ENCODE assay signal across 8 cellular contexts in the genomic region with DNA sequence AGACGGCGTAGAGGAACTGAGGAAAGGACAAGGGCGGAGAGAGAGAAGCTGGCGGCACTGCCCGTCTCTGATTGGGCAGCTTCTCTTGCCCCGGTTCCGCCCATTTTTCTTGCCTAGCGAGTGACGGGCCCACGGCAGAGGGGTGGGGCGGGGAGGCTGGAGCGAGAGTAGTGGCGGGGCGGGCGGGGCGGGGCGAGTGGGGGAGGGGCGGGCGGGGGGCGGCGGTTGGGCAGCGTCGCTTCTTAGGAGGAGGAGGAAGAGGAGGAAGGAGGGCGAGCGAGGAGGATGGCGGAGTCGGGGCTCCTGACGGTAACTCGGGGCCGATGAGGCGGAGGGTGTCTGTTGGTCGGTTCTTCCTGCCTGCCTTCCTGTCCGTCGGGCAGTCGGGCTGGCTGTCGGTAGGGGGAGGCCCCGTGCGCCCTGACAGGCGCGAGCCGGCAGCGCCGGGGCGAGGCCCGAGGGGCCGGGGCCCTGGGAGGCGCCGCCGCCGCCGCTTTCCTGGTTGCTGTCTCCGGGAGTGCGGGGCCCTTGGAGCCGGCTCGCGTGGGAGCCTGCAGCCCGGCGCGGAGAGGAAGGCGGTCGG. TPM values are rescaled to one million over a fixed set of nuclear protein-coding genes. Genes with fewer than 3 reads are reported as not detected.
DNase-seq lines count a peak whose midpoint lies in the region; ATAC-seq and TF ChIP-seq lines count a peak whose summit lies in the region.

SHOC2 (plus strand) TSS at position 256 of the 583 bp plus-strand sequence. CDS start 44,755 bp downstream, outside the sequence.

- peak within 1 kb of the TSS; percentile 97 for H3K4me3 Mint-ChIP-seq in activated naive CD4-positive, alpha-beta T cell treated with anti-CD3 and anti-CD28 coated beads for 36 hours
- H3K4me3 Mint-ChIP-seq in progenitor cell of endocrine pancreas (ENCODE audit: low read depth): peak within 1 kb of the TSS; percentile 84

- H3K9me3 Mint-ChIP-seq in activated naive CD4-positive, alpha-beta T cell treated with anti-CD3 and anti-CD28 coated beads for 36 hours: no peaks in the 10 kb centered on the region
- no peaks in the 10 kb centered on the region for H3K9me3 Mint-ChIP-seq in progenitor cell of endocrine pancreas (ENCODE audit: low read depth)

- ATAC-seq in HG02763 (IDR thresholded peaks at IDR 0.05; ENCODE audit: unreplicated experiment) (peak; percentile 84), Right ventricle myocardium inferior (peak; percentile 44)

- H3K4me3 ChIP-seq in vagina: peak within 1 kb of the TSS; percentile 75 to 83

- H3K27ac Mint-ChIP-seq in activated naive CD4-positive, alpha-beta T cell treated with anti-CD3 and anti-CD28 coated beads for 36 hours: peak within 1 kb of the TSS; percentile 98
- peak within 1 kb of the TSS; percentile 99 for H3K27ac Mint-ChIP-seq in progenitor cell of endocrine pancreas

- peak; percentile 34 for TF ChIP-seq CTCF in progenitor cell of endocrine pancreas (IDR thresholded peaks at IDR 0.05; ENCODE audit: unreplicated experiment)
- no peak for TF ChIP-seq CTCF in vagina (IDR thresholded peaks at IDR 0.05)

- peaks cover 59% of the 10 kb centered on the region for H3K4me1 ChIP-seq in vagina

- H3K36me3 Mint-ChIP-seq in activated naive CD4-positive, alpha-beta T cell treated with anti-CD3 and anti-CD28 coated beads for 36 hours (ENCODE audit: low read depth): peaks cover 7% of the 10 kb centered on the region
- H3K36me3 Mint-ChIP-seq in progenitor cell of endocrine pancreas (ENCODE audit: insufficient read depth): peaks cover 1% of the 10 kb centered on the region

- H3K9me3 ChIP-seq in vagina: no peaks in the 10 kb centered on the region

- H3K36me3 ChIP-seq in vagina: no peaks in the 10 kb centered on the region

- no peaks in the 10 kb centered on the region for H3K27me3 Mint-ChIP-seq in activated naive CD4-positive, alpha-beta T cell treated with anti-CD3 and anti-CD28 coated beads for 36 hours (ENCODE audit: low read depth)
- H3K27me3 Mint-ChIP-seq in progenitor cell of endocrine pancreas: no peaks in the 10 kb centered on the region

- TF ChIP-seq POLR2A in vagina (IDR thresholded peaks at IDR 0.05): peak in 1 of 2 donors; percentile 82

- CTCF ChIA-PET in activated naive CD4-positive, alpha-beta T cell treated with anti-CD3 and anti-CD28 coated beads for 36 hours (lab: Charles Lee): interaction anchor here (0.8 to 2.2 kb wide), 5 partner anchors 16 to 177 kb away, joined by 3 to 6 read pairs (median 4); no protein-coding TSS in a partner anchor

- H3K27me3 ChIP-seq in vagina: no peaks in the 10 kb centered on the region

- peaks cover 37% of the 10 kb centered on the region for H3K4me1 Mint-ChIP-seq in activated naive CD4-positive, alpha-beta T cell treated with anti-CD3 and anti-CD28 coated beads for 36 hours (ENCODE audit: low read depth)
- peaks cover 22% of the 10 kb centered on the region for H3K4me1 Mint-ChIP-seq in progenitor cell of endocrine pancreas (ENCODE audit: low read depth)

- H3K27ac ChIP-seq in vagina: peak within 1 kb of the TSS; percentile 98

- DNase-seq in NCI-H1417 (lab: John Stamatoyannopoulos, UW) (peak in 2 of 3 experiments; percentile 80 to 81), NCI-H1417 treated with DMSO at 0.1 percent for 48 hours (lab: John Stamatoyannopoulos, UW) (no peak), Right ventricle myocardium inferior (ENCODE audit: missing footprints) (peak; percentile 100), progenitor cell of endocrine pancreas (ENCODE audit: low spot score, unreplicated experiment) (peak; percentile 61), vagina (ENCODE audit: extremely low spot score in 2 of 2) (peak in 1 of 2 donors; percentile 98)
- DNase-seq in activated naive CD4-positive, alpha-beta T cell treated with anti-CD3 and anti-CD28 coated beads for 36 hours: peak; percentile 99

- intact Hi-C loops in activated naive CD4-positive, alpha-beta T cell treated with anti-CD3 and anti-CD28 coated beads for 36 hours (cut with micrococcal nuclease): loop anchor here (1.0 to 10.0 kb wide), 13 partner anchors 47 to 1535 kb away; partner anchors contain the start of genes ADRA2A, GPAM and SMC3
- intact Hi-C loops in Right ventricle myocardium inferior (cut with DNase I): loop anchor here (2.0 to 10.0 kb wide), 2 partner anchors 49 to 615 kb away; partner anchors contain the start of genes PDCD4 and SMNDC1
- intact Hi-C loops in vagina (cut with DNase I): no loop called here

TF ChIP-seq in PFSK-1, 5 proteins besides CTCF, POLR2A, EP300 and RAD21:
- TF ChIP-seq TAF1 (IDR thresholded peaks at IDR 0.05; ENCODE audit: borderline replicate concordance, insufficient read depth, low read length): peak; percentile 68; the same call in 1 of the 2 replicates
- TF ChIP-seq, protein P1, sequence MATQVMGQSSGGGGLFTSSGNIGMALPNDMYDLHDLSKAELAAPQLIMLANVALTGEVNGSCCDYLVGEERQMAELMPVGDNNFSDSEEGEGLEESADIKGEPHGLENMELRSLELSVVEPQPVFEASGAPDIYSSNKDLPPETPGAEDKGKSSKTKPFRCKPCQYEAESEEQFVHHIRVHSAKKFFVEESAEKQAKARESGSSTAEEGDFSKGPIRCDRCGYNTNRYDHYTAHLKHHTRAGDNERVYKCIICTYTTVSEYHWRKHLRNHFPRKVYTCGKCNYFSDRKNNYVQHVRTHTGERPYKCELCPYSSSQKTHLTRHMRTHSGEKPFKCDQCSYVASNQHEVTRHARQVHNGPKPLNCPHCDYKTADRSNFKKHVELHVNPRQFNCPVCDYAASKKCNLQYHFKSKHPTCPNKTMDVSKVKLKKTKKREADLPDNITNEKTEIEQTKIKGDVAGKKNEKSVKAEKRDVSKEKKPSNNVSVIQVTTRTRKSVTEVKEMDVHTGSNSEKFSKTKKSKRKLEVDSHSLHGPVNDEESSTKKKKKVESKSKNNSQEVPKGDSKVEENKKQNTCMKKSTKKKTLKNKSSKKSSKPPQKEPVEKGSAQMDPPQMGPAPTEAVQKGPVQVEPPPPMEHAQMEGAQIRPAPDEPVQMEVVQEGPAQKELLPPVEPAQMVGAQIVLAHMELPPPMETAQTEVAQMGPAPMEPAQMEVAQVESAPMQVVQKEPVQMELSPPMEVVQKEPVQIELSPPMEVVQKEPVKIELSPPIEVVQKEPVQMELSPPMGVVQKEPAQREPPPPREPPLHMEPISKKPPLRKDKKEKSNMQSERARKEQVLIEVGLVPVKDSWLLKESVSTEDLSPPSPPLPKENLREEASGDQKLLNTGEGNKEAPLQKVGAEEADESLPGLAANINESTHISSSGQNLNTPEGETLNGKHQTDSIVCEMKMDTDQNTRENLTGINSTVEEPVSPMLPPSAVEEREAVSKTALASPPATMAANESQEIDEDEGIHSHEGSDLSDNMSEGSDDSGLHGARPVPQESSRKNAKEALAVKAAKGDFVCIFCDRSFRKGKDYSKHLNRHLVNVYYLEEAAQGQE (IDR thresholded peaks at IDR 0.05; ENCODE audit: insufficient read depth in 1 of 2, low read depth in 2 of 2, low read length in 2 of 2): no peak
- TF ChIP-seq FOXP2 (optimal IDR thresholded peaks at IDR 0.05; ENCODE audit: borderline replicate concordance, extremely low read depth, extremely low read length, insufficient read depth): peak; percentile 10
- TF ChIP-seq SIN3A (IDR thresholded peaks at IDR 0.05; ENCODE audit: borderline replicate concordance, insufficient read depth, low read length): no peak
- TF ChIP-seq POLR2AphosphoS5 (IDR thresholded peaks at IDR 0.05; ENCODE audit: low read depth, low read length): peak; percentile 15; the same call in 1 of the 2 replicates

RNA-seq across cellular contexts. Expression of gene SHOC2, which starts in this region (rescaled TPM):
- polyA plus RNA-seq in PFSK-1 (2012; ENCODE audit: insufficient read length, low read depth): 11.5 TPM
- total RNA-seq in activated naive CD4-positive, alpha-beta T cell treated with anti-CD3 and anti-CD28 coated beads for 36 hours: 10 to 100 TPM; 24.9 to 27.2 TPM
- total RNA-seq in Right ventricle myocardium inferior (44.2 TPM), progenitor cell of endocrine pancreas (45.9 and 47.5 TPM in 2 replicates), vagina (40.0 TPM)
